Comparison of ENCODE assay signal across 1 cellular context in the genomic region with DNA sequence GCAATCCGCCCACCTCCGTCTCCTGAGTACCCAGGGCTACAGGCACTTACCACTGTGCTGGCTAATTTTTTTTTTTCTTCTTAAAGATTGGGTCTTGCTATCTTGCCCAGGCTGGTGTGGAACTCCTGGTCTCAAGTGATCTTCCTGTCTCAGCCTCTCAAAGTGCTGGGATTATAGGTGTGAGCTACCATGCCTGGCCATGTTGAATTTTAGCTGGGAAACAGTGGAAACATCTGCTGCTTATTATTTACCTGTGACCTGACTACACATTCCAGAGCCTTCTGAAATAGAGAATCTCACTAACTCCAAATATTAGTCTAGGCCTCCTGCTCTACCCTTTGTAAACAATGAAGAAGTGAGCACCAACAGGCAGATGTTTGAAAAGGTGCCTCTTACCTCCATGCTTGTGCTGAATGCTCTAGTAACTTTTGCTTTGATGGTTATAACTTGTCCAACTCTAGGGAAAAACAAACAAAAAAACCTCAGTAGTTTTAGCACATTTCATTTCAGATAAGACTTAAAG.
TF ChIP-seq lines count a peak whose summit lies in the region.

No MANE protein-coding gene starts in this region.

TF ChIP-seq in HepG2, 621 proteins besides CTCF, POLR2A, EP300 and RAD21 (continued from another document and continues in another):
- TF ChIP-seq, protein P1, sequence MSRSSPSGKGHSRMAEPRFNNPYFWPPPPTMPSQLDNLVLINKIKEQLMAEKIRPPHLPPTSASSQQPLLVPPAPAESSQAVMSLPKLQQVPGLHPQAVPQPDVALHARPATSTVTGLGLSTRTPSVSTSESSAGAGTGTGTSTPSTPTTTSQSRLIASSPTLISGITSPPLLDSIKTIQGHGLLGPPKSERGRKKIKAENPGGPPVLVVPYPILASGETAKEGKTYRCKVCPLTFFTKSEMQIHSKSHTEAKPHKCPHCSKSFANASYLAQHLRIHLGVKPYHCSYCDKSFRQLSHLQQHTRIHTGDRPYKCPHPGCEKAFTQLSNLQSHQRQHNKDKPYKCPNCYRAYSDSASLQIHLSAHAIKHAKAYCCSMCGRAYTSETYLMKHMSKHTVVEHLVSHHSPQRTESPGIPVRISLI (CRISPR knock-in tag; IDR thresholded peaks at IDR 0.05; ENCODE audit: borderline replicate concordance) = peak; percentile 79
- TF ChIP-seq ZIK1 (CRISPR knock-in tag; IDR thresholded peaks at IDR 0.05; ENCODE audit: borderline replicate concordance, low read depth) = no peak
- TF ChIP-seq FOXA3 (CRISPR knock-in tag; IDR thresholded peaks at IDR 0.05) = peak; percentile 95
- TF ChIP-seq TBX3 (IDR thresholded peaks at IDR 0.05; ENCODE audit: borderline replicate concordance) = peak; percentile 77; the same call in 1 of the 2 replicates
- no peak for TF ChIP-seq THYN1 (CRISPR knock-in tag; IDR thresholded peaks at IDR 0.05; ENCODE audit: borderline replicate concordance, low read depth)
- TF ChIP-seq ZNF652 (CRISPR knock-in tag; IDR thresholded peaks at IDR 0.05; ENCODE audit: borderline replicate concordance, low read depth) = no peak
- TF ChIP-seq RORA (CRISPR knock-in tag; IDR thresholded peaks at IDR 0.05) = no peak
- no peak for TF ChIP-seq ZNF660 (CRISPR knock-in tag; IDR thresholded peaks at IDR 0.05; ENCODE audit: borderline replicate concordance, low read depth)
- TF ChIP-seq THAP7 (CRISPR knock-in tag; IDR thresholded peaks at IDR 0.05) = no peak
- TF ChIP-seq, protein P2, sequence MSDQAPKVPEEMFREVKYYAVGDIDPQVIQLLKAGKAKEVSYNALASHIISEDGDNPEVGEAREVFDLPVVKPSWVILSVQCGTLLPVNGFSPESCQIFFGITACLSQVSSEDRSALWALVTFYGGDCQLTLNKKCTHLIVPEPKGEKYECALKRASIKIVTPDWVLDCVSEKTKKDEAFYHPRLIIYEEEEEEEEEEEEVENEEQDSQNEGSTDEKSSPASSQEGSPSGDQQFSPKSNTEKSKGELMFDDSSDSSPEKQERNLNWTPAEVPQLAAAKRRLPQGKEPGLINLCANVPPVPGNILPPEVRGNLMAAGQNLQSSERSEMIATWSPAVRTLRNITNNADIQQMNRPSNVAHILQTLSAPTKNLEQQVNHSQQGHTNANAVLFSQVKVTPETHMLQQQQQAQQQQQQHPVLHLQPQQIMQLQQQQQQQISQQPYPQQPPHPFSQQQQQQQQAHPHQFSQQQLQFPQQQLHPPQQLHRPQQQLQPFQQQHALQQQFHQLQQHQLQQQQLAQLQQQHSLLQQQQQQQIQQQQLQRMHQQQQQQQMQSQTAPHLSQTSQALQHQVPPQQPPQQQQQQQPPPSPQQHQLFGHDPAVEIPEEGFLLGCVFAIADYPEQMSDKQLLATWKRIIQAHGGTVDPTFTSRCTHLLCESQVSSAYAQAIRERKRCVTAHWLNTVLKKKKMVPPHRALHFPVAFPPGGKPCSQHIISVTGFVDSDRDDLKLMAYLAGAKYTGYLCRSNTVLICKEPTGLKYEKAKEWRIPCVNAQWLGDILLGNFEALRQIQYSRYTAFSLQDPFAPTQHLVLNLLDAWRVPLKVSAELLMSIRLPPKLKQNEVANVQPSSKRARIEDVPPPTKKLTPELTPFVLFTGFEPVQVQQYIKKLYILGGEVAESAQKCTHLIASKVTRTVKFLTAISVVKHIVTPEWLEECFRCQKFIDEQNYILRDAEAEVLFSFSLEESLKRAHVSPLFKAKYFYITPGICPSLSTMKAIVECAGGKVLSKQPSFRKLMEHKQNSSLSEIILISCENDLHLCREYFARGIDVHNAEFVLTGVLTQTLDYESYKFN (CRISPR knock-in tag; conservative IDR thresholded peaks at IDR 0.05) = peak; percentile 96
- TF ChIP-seq, protein P3, sequence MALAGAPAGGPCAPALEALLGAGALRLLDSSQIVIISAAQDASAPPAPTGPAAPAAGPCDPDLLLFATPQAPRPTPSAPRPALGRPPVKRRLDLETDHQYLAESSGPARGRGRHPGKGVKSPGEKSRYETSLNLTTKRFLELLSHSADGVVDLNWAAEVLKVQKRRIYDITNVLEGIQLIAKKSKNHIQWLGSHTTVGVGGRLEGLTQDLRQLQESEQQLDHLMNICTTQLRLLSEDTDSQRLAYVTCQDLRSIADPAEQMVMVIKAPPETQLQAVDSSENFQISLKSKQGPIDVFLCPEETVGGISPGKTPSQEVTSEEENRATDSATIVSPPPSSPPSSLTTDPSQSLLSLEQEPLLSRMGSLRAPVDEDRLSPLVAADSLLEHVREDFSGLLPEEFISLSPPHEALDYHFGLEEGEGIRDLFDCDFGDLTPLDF (CRISPR knock-in tag; IDR thresholded peaks at IDR 0.05) = no peak
- no peak for TF ChIP-seq KAT7 (CRISPR knock-in tag; IDR thresholded peaks at IDR 0.05; ENCODE audit: borderline replicate concordance)
- TF ChIP-seq, protein P4, sequence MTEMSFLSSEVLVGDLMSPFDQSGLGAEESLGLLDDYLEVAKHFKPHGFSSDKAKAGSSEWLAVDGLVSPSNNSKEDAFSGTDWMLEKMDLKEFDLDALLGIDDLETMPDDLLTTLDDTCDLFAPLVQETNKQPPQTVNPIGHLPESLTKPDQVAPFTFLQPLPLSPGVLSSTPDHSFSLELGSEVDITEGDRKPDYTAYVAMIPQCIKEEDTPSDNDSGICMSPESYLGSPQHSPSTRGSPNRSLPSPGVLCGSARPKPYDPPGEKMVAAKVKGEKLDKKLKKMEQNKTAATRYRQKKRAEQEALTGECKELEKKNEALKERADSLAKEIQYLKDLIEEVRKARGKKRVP (CRISPR knock-in tag; IDR thresholded peaks at IDR 0.05) = peak in 1 of 2 experiments; percentile 64; a peak in 1 of 4 replicates
- TF ChIP-seq JUND (CRISPR knock-in tag; IDR thresholded peaks at IDR 0.05) = no peak
- no peak for TF ChIP-seq ZNF850 (CRISPR knock-in tag; conservative IDR thresholded peaks at IDR 0.05)
- no peak for TF ChIP-seq ZNF576 (CRISPR knock-in tag; IDR thresholded peaks at IDR 0.05)
- no peak for TF ChIP-seq NFE2 (CRISPR knock-in tag; IDR thresholded peaks at IDR 0.05)
- no peak for TF ChIP-seq ZNF75D (CRISPR knock-in tag; IDR thresholded peaks at IDR 0.05; ENCODE audit: borderline replicate concordance)
- TF ChIP-seq ZNF746 (CRISPR knock-in tag; IDR thresholded peaks at IDR 0.05) = no peak
- TF ChIP-seq ZSCAN31 (CRISPR knock-in tag; IDR thresholded peaks at IDR 0.05; ENCODE audit: low read depth) = no peak
- no peak for TF ChIP-seq SP1 (IDR thresholded peaks at IDR 0.05)
- no peak for TF ChIP-seq SP1 (CRISPR knock-in tag; IDR thresholded peaks at IDR 0.05)
- TF ChIP-seq TBX2 (CRISPR knock-in tag; IDR thresholded peaks at IDR 0.05; ENCODE audit: borderline replicate concordance) = peak; percentile 96
- no peak for TF ChIP-seq DNMT1 (CRISPR knock-in tag; IDR thresholded peaks at IDR 0.05)
- no peak for TF ChIP-seq FLYWCH1 (CRISPR knock-in tag; IDR thresholded peaks at IDR 0.05)
- no peak for TF ChIP-seq ZNF761 (CRISPR knock-in tag; conservative IDR thresholded peaks at IDR 0.05)
- TF ChIP-seq ZNF317 (CRISPR knock-in tag; IDR thresholded peaks at IDR 0.05) = peak; percentile 87
- peak; percentile 91 for TF ChIP-seq MEF2D (CRISPR knock-in tag; IDR thresholded peaks at IDR 0.05)
- TF ChIP-seq SOX13 (IDR thresholded peaks at IDR 0.05) = no peak
- TF ChIP-seq SOX13 (CRISPR knock-in tag; conservative IDR thresholded peaks at IDR 0.05 in 1 of 2, IDR thresholded peaks at IDR 0.05 in 1 of 2) = peak in 1 of 2 experiments; percentile 82; a peak in 2 of 4 replicates
- TF ChIP-seq, protein P5, sequence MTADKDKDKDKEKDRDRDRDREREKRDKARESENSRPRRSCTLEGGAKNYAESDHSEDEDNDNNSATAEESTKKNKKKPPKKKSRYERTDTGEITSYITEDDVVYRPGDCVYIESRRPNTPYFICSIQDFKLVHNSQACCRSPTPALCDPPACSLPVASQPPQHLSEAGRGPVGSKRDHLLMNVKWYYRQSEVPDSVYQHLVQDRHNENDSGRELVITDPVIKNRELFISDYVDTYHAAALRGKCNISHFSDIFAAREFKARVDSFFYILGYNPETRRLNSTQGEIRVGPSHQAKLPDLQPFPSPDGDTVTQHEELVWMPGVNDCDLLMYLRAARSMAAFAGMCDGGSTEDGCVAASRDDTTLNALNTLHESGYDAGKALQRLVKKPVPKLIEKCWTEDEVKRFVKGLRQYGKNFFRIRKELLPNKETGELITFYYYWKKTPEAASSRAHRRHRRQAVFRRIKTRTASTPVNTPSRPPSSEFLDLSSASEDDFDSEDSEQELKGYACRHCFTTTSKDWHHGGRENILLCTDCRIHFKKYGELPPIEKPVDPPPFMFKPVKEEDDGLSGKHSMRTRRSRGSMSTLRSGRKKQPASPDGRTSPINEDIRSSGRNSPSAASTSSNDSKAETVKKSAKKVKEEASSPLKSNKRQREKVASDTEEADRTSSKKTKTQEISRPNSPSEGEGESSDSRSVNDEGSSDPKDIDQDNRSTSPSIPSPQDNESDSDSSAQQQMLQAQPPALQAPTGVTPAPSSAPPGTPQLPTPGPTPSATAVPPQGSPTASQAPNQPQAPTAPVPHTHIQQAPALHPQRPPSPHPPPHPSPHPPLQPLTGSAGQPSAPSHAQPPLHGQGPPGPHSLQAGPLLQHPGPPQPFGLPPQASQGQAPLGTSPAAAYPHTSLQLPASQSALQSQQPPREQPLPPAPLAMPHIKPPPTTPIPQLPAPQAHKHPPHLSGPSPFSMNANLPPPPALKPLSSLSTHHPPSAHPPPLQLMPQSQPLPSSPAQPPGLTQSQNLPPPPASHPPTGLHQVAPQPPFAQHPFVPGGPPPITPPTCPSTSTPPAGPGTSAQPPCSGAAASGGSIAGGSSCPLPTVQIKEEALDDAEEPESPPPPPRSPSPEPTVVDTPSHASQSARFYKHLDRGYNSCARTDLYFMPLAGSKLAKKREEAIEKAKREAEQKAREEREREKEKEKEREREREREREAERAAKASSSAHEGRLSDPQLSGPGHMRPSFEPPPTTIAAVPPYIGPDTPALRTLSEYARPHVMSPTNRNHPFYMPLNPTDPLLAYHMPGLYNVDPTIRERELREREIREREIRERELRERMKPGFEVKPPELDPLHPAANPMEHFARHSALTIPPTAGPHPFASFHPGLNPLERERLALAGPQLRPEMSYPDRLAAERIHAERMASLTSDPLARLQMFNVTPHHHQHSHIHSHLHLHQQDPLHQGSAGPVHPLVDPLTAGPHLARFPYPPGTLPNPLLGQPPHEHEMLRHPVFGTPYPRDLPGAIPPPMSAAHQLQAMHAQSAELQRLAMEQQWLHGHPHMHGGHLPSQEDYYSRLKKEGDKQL (CRISPR knock-in tag; IDR thresholded peaks at IDR 0.05; ENCODE audit: low read depth) = peak; percentile 82
- no peak for TF ChIP-seq PCBP1 (IDR thresholded peaks at IDR 0.05; ENCODE audit: borderline replicate concordance, low read depth, low read length)
- no peak for TF ChIP-seq MAZ (IDR thresholded peaks at IDR 0.05; ENCODE audit: borderline replicate concordance, low read depth, low read length)
- TF ChIP-seq MAZ (CRISPR knock-in tag; IDR thresholded peaks at IDR 0.05; ENCODE audit: low read depth) = no peak
- TF ChIP-seq SP140L (CRISPR knock-in tag; IDR thresholded peaks at IDR 0.05; ENCODE audit: borderline replicate concordance) = no peak
- TF ChIP-seq BCLAF1 (IDR thresholded peaks at IDR 0.05) = no peak
- TF ChIP-seq ZNF414 (CRISPR knock-in tag; IDR thresholded peaks at IDR 0.05) = no peak
- no peak for TF ChIP-seq WIZ (CRISPR knock-in tag; IDR thresholded peaks at IDR 0.05)
- no peak for TF ChIP-seq EED (CRISPR knock-in tag; IDR thresholded peaks at IDR 0.05)
- no peak for TF ChIP-seq PRMT3 (CRISPR knock-in tag; IDR thresholded peaks at IDR 0.05; ENCODE audit: borderline replicate concordance, low read depth)
- TF ChIP-seq, protein P6, sequence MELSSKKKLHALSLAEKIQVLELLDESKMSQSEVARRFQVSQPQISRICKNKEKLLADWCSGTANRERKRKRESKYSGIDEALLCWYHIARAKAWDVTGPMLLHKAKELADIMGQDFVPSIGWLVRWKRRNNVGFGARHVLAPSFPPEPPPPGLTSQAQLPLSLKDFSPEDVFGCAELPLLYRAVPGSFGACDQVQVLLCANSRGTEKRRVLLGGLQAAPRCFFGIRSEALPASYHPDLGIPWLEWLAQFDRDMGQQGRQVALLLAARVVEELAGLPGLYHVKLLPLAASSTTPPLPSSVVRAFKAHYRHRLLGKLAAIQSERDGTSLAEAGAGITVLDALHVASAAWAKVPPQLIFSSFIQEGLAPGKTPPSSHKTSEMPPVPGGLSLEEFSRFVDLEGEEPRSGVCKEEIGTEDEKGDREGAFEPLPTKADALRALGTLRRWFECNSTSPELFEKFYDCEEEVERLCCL (CRISPR knock-in tag; IDR thresholded peaks at IDR 0.05; ENCODE audit: borderline replicate concordance) = no peak
- TF ChIP-seq NR2C2 (CRISPR knock-in tag; IDR thresholded peaks at IDR 0.05; ENCODE audit: borderline replicate concordance) = peak; percentile 40; the same call in 1 of the 2 replicates
- TF ChIP-seq MED8 (CRISPR knock-in tag; IDR thresholded peaks at IDR 0.05; ENCODE audit: insufficient replicate concordance) = no peak
- no peak for TF ChIP-seq ZNF598 (CRISPR knock-in tag; IDR thresholded peaks at IDR 0.05; ENCODE audit: borderline replicate concordance)
- TF ChIP-seq ATF7-NPFF (CRISPR knock-in tag; IDR thresholded peaks at IDR 0.05; ENCODE audit: low read depth) = no peak
